ENCODE assay signal across 1 cellular context in the genomic region with DNA sequence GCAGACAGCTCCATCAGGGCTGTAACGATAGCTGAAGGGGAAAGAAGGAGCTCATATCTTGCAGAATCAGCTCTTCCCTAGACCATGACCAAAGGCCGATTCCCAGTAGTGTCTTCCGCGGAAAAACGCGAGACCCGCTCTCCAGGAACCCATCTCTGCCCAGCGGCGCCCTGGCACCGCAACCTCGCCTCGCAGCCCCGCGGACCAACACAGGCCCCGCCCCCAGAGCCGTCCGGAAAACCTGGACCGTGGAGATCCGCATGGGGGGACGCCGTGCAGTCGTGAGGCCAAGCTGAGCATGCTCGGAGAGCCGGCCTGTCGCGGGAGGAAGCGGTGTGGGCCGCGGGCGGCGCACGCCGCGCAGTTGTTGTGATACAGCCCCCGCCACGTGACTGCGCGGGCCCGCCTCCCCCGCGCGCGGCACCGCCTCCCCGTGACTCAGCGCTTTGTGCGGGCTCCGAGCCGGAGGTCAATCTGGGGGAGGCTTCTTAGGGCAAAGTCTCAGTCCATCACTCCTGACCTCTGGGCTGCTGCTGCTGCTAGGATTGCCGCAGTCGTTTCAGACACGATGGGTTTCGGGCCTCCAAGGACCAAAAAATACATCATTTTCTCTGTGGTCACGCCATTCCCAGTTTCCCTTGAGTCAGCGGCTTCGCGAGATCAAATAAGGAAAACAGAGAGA.
TF ChIP-seq lines count a peak whose summit lies in the region.

No MANE protein-coding gene starts in this region.

TF ChIP-seq in GM12878, 131 proteins besides CTCF, POLR2A, EP300 and RAD21 (continued from another document and continues in another):
- TF ChIP-seq CREB1 (IDR thresholded peaks at IDR 0.05; ENCODE audit: low read depth) = peak; percentile 83
- TF ChIP-seq ZNF217 (IDR thresholded peaks at IDR 0.05) = no peak
- peak; percentile 48; the same call in 1 of the 2 replicates for TF ChIP-seq PAX5 (IDR thresholded peaks at IDR 0.05; ENCODE audit: borderline replicate concordance, low read depth, low read length)
- TF ChIP-seq FOXK2 (IDR thresholded peaks at IDR 0.05) = peak; percentile 86
- TF ChIP-seq PAX8 (IDR thresholded peaks at IDR 0.05) = no peak
- no peak for TF ChIP-seq SMAD5 (IDR thresholded peaks at IDR 0.05; ENCODE audit: low read depth)
- 0 out of 2 replicates have a peak, but pooled peaks have one; percentile 14 for TF ChIP-seq CBFB (IDR thresholded peaks at IDR 0.05; ENCODE audit: low read depth)
- TF ChIP-seq, protein P1, sequence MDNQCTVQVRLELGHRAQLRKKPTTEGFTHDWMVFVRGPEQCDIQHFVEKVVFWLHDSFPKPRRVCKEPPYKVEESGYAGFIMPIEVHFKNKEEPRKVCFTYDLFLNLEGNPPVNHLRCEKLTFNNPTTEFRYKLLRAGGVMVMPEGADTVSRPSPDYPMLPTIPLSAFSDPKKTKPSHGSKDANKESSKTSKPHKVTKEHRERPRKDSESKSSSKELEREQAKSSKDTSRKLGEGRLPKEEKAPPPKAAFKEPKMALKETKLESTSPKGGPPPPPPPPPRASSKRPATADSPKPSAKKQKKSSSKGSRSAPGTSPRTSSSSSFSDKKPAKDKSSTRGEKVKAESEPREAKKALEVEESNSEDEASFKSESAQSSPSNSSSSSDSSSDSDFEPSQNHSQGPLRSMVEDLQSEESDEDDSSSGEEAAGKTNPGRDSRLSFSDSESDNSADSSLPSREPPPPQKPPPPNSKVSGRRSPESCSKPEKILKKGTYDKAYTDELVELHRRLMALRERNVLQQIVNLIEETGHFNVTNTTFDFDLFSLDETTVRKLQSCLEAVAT (IDR thresholded peaks at IDR 0.05) = no peak
- no peak for TF ChIP-seq CHD1 (IDR thresholded peaks at IDR 0.05; ENCODE audit: low read depth, low read length)
- TF ChIP-seq ZNF384 (IDR thresholded peaks at IDR 0.05; ENCODE audit: borderline replicate concordance, low read depth, low read length) = no peak
- TF ChIP-seq YBX1 (IDR thresholded peaks at IDR 0.05) = no peak
- TF ChIP-seq EZH2 (IDR thresholded peaks at IDR 0.05; ENCODE audit: borderline replicate concordance, control insufficient read depth, low read depth, low read length) = no peak
- TF ChIP-seq, protein P2, sequence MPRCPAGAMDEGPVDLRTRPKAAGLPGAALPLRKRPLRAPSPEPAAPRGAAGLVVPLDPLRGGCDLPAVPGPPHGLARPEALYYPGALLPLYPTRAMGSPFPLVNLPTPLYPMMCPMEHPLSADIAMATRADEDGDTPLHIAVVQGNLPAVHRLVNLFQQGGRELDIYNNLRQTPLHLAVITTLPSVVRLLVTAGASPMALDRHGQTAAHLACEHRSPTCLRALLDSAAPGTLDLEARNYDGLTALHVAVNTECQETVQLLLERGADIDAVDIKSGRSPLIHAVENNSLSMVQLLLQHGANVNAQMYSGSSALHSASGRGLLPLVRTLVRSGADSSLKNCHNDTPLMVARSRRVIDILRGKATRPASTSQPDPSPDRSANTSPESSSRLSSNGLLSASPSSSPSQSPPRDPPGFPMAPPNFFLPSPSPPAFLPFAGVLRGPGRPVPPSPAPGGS (IDR thresholded peaks at IDR 0.05; ENCODE audit: borderline replicate concordance, insufficient read depth, low read depth, low read length, poor library complexity, severe bottlenecking) = no peak
- TF ChIP-seq ETV6 (conservative IDR thresholded peaks at IDR 0.05 in 1 of 2, IDR thresholded peaks at IDR 0.05 in 1 of 2; ENCODE audit: borderline replicate concordance in 1 of 2, low read depth in 1 of 2) = no peak
- TF ChIP-seq TAF1 (IDR thresholded peaks at IDR 0.05; ENCODE audit: borderline replicate concordance, low read depth, low read length) = 0 out of 2 replicates have a peak, but pooled peaks have one; percentile 36
- no peak for TF ChIP-seq HDGF (IDR thresholded peaks at IDR 0.05)
- TF ChIP-seq TCF7 (IDR thresholded peaks at IDR 0.05; ENCODE audit: borderline replicate concordance) = no peak
- 0 out of 2 replicates have a peak, but pooled peaks have one; percentile 23 for TF ChIP-seq ESRRA (IDR thresholded peaks at IDR 0.05; ENCODE audit: low read length)
- TF ChIP-seq, protein P3, sequence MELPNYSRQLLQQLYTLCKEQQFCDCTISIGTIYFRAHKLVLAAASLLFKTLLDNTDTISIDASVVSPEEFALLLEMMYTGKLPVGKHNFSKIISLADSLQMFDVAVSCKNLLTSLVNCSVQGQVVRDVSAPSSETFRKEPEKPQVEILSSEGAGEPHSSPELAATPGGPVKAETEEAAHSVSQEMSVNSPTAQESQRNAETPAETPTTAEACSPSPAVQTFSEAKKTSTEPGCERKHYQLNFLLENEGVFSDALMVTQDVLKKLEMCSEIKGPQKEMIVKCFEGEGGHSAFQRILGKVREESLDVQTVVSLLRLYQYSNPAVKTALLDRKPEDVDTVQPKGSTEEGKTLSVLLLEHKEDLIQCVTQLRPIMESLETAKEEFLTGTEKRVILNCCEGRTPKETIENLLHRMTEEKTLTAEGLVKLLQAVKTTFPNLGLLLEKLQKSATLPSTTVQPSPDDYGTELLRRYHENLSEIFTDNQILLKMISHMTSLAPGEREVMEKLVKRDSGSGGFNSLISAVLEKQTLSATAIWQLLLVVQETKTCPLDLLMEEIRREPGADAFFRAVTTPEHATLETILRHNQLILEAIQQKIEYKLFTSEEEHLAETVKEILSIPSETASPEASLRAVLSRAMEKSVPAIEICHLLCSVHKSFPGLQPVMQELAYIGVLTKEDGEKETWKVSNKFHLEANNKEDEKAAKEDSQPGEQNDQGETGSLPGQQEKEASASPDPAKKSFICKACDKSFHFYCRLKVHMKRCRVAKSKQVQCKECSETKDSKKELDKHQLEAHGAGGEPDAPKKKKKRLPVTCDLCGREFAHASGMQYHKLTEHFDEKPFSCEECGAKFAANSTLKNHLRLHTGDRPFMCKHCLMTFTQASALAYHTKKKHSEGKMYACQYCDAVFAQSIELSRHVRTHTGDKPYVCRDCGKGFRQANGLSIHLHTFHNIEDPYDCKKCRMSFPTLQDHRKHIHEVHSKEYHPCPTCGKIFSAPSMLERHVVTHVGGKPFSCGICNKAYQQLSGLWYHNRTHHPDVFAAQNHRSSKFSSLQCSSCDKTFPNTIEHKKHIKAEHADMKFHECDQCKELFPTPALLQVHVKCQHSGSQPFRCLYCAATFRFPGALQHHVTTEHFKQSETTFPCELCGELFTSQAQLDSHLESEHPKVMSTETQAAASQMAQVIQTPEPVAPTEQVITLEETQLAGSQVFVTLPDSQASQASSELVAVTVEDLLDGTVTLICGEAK (IDR thresholded peaks at IDR 0.05; ENCODE audit: borderline replicate concordance) = no peak
- 0 out of 4 replicates have a peak, but pooled peaks of 1 of the 2 experiments have one; percentile 4 for TF ChIP-seq IKZF2 (IDR thresholded peaks at IDR 0.05)
- TF ChIP-seq, protein P4, sequence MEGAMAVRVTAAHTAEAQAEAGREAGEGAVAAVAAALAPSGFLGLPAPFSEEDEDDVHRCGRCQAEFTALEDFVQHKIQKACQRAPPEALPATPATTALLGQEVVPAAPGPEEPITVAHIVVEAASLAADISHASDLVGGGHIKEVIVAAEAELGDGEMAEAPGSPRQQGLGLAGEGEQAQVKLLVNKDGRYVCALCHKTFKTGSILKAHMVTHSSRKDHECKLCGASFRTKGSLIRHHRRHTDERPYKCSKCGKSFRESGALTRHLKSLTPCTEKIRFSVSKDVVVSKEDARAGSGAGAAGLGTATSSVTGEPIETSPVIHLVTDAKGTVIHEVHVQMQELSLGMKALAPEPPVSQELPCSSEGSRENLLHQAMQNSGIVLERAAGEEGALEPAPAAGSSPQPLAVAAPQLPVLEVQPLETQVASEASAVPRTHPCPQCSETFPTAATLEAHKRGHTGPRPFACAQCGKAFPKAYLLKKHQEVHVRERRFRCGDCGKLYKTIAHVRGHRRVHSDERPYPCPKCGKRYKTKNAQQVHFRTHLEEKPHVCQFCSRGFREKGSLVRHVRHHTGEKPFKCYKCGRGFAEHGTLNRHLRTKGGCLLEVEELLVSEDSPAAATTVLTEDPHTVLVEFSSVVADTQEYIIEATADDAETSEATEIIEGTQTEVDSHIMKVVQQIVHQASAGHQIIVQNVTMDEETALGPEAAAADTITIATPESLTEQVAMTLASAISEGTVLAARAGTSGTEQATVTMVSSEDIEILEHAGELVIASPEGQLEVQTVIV (IDR thresholded peaks at IDR 0.05; ENCODE audit: borderline replicate concordance, partially characterized antibody) = peak; percentile 36
- no peak for TF ChIP-seq FOS (IDR thresholded peaks at IDR 0.05; ENCODE audit: borderline replicate concordance, extremely low read depth, insufficient read length)
- TF ChIP-seq JUND (IDR thresholded peaks at IDR 0.05; ENCODE audit: low read depth, low read length) = peak; percentile 29; the same call in 1 of the 2 replicates
- TF ChIP-seq CHD4 (IDR thresholded peaks at IDR 0.05) = no peak
- TF ChIP-seq ZNF24 (IDR thresholded peaks at IDR 0.05) = no peak
- no peak for TF ChIP-seq MTA3 (IDR thresholded peaks at IDR 0.05; ENCODE audit: borderline replicate concordance, low read length)
- TF ChIP-seq, protein P5, sequence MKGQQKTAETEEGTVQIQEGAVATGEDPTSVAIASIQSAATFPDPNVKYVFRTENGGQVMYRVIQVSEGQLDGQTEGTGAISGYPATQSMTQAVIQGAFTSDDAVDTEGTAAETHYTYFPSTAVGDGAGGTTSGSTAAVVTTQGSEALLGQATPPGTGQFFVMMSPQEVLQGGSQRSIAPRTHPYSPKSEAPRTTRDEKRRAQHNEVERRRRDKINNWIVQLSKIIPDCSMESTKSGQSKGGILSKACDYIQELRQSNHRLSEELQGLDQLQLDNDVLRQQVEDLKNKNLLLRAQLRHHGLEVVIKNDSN (IDR thresholded peaks at IDR 0.05; ENCODE audit: borderline replicate concordance, extremely low read length, insufficient read depth, low read depth, low read length) = peak; percentile 96
- TF ChIP-seq, protein P6, sequence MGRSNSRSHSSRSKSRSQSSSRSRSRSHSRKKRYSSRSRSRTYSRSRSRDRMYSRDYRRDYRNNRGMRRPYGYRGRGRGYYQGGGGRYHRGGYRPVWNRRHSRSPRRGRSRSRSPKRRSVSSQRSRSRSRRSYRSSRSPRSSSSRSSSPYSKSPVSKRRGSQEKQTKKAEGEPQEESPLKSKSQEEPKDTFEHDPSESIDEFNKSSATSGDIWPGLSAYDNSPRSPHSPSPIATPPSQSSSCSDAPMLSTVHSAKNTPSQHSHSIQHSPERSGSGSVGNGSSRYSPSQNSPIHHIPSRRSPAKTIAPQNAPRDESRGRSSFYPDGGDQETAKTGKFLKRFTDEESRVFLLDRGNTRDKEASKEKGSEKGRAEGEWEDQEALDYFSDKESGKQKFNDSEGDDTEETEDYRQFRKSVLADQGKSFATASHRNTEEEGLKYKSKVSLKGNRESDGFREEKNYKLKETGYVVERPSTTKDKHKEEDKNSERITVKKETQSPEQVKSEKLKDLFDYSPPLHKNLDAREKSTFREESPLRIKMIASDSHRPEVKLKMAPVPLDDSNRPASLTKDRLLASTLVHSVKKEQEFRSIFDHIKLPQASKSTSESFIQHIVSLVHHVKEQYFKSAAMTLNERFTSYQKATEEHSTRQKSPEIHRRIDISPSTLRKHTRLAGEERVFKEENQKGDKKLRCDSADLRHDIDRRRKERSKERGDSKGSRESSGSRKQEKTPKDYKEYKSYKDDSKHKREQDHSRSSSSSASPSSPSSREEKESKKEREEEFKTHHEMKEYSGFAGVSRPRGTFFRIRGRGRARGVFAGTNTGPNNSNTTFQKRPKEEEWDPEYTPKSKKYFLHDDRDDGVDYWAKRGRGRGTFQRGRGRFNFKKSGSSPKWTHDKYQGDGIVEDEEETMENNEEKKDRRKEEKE (IDR thresholded peaks at IDR 0.05) = no peak
- no peak for TF ChIP-seq RCOR1 (conservative IDR thresholded peaks at IDR 0.05; ENCODE audit: low read depth, low read length)
- peak; percentile 100 for TF ChIP-seq BACH1 (IDR thresholded peaks at IDR 0.05; ENCODE audit: borderline replicate concordance)
- TF ChIP-seq TCF12 (IDR thresholded peaks at IDR 0.05; ENCODE audit: low read depth, low read length) = 0 out of 2 replicates have a peak, but pooled peaks have one; percentile 56
- peak in 1 of 2 experiments; percentile 69; a peak in 2 of 3 replicates for TF ChIP-seq EGR1 (IDR thresholded peaks at IDR 0.05; ENCODE audit: borderline replicate concordance in 1 of 2, low read depth in 2 of 2, low read length in 2 of 2)
- no peak for TF ChIP-seq BMI1 (IDR thresholded peaks at IDR 0.05; ENCODE audit: borderline replicate concordance)
- TF ChIP-seq, protein P7, sequence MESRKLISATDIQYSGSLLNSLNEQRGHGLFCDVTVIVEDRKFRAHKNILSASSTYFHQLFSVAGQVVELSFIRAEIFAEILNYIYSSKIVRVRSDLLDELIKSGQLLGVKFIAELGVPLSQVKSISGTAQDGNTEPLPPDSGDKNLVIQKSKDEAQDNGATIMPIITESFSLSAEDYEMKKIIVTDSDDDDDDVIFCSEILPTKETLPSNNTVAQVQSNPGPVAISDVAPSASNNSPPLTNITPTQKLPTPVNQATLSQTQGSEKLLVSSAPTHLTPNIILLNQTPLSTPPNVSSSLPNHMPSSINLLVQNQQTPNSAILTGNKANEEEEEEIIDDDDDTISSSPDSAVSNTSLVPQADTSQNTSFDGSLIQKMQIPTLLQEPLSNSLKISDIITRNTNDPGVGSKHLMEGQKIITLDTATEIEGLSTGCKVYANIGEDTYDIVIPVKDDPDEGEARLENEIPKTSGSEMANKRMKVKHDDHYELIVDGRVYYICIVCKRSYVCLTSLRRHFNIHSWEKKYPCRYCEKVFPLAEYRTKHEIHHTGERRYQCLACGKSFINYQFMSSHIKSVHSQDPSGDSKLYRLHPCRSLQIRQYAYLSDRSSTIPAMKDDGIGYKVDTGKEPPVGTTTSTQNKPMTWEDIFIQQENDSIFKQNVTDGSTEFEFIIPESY (IDR thresholded peaks at IDR 0.05) = no peak
- peak; percentile 58; the same call in 1 of the 2 replicates for TF ChIP-seq MXI1 (IDR thresholded peaks at IDR 0.05; ENCODE audit: low read depth, low read length)
- TF ChIP-seq CBX3 (IDR thresholded peaks at IDR 0.05; ENCODE audit: borderline replicate concordance, low read depth) = no peak
- TF ChIP-seq, protein P8, sequence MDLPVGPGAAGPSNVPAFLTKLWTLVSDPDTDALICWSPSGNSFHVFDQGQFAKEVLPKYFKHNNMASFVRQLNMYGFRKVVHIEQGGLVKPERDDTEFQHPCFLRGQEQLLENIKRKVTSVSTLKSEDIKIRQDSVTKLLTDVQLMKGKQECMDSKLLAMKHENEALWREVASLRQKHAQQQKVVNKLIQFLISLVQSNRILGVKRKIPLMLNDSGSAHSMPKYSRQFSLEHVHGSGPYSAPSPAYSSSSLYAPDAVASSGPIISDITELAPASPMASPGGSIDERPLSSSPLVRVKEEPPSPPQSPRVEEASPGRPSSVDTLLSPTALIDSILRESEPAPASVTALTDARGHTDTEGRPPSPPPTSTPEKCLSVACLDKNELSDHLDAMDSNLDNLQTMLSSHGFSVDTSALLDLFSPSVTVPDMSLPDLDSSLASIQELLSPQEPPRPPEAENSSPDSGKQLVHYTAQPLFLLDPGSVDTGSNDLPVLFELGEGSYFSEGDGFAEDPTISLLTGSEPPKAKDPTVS (IDR thresholded peaks at IDR 0.05; ENCODE audit: low read depth, low read length) = peak; percentile 27; the same call in 1 of the 2 replicates
- no peak for TF ChIP-seq SUZ12 (IDR thresholded peaks at IDR 0.05; ENCODE audit: unreplicated experiment)
- TF ChIP-seq NR2C2 (IDR thresholded peaks at IDR 0.05; ENCODE audit: borderline replicate concordance, control insufficient read depth, insufficient read length, low read depth) = no peak
- TF ChIP-seq, protein P9, sequence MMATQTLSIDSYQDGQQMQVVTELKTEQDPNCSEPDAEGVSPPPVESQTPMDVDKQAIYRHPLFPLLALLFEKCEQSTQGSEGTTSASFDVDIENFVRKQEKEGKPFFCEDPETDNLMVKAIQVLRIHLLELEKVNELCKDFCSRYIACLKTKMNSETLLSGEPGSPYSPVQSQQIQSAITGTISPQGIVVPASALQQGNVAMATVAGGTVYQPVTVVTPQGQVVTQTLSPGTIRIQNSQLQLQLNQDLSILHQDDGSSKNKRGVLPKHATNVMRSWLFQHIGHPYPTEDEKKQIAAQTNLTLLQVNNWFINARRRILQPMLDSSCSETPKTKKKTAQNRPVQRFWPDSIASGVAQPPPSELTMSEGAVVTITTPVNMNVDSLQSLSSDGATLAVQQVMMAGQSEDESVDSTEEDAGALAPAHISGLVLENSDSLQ (IDR thresholded peaks at IDR 0.05) = no peak; the same call in 1 of the 2 replicates
